20 cellular contexts compared by ENCODE assay signal in the genomic region with DNA sequence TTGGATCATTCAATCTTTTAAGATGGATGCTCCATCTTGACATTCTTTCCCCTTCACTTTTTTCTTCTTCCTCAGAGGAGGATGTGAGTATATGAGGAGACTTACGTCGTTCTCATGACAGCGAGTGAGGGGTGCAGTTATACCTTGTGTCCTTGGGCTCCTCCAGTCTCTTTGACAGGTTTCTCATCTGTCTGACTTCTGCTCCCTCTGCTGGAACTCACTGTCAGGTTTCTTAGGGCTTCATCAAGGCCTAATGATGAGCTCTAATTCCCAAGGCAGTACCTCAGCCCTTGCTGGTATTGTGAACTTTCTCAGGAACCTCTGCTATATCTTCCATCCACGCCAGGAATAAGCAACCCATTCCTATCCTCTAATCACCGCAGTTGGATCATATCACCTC.
DNase-seq lines count a peak whose midpoint lies in the region; ATAC-seq and TF ChIP-seq lines count a peak whose summit lies in the region.
"Had no signal": no experiment of that assay in that cellular context is flagged by ENCODE, and none has a peak within 500 bp of the region (broad histone marks: within the 10 kb centered on the region; RNA-seq: fewer than 3 reads in every experiment).

No MANE protein-coding gene starts in this region.

- H3K27me3 ChIP-seq in Caco-2 (replicated peaks; ENCODE audit: control insufficient read depth, insufficient read depth, low read length) (no peaks in the 10 kb centered on the region), RWPE2 (ENCODE audit: insufficient read depth, poor library complexity, severe bottlenecking) (peaks cover 7% of the 10 kb centered on the region)
- H3K27me3 ChIP-seq: breast epithelium had no signal

- peaks cover 9% of the 10 kb centered on the region for H3K9me3 Mint-ChIP-seq in Caco-2 (ENCODE audit: unreplicated experiment)
- H3K9me3 Mint-ChIP-seq in stimulated activated naive CD8-positive, alpha-beta T cell treated with anti-CD3 and anti-CD28 coated beads, Interleukin-15, amount 100 ng/mL, for 72 hours, result peaks cover 0 to 11% of the 10 kb centered on the region in 2 donors

- no peak overlapping the region for H3K4me3 Mint-ChIP-seq in Caco-2 (ENCODE audit: unreplicated experiment)
- no peak overlapping the region for H3K4me3 Mint-ChIP-seq in stimulated activated naive CD8-positive, alpha-beta T cell treated with anti-CD3 and anti-CD28 coated beads, Interleukin-15, amount 100 ng/mL, for 72 hours
- H3K4me3 Mint-ChIP-seq: activated B cell treated with CpG ODN at 0.5 μM for 24 hours; activated CD8-positive, alpha-beta T cell treated with anti-CD3 and anti-CD28 coated beads, Interleukin-2, amount 10 ng/mL, durations not matched to agents 7 days and 5 days; stimulated activated naive B cell treated with anti-CD40 and anti-IgM and Interleukin-4, amounts not matched to agents 10 μg/mL and 1 μg/mL and 100 μg/mL, for 72 hours had no signal

- H3K36me3 ChIP-seq in Caco-2 (ENCODE audit: control insufficient read depth, insufficient read depth, low read length), result no peaks in the 10 kb centered on the region
- H3K36me3 ChIP-seq in RWPE2 (ENCODE audit: low read depth), result no peaks in the 10 kb centered on the region
- H3K36me3 ChIP-seq: breast epithelium had no signal

- BruUV-seq in Caco-2 (replicated peaks; lab: Mats Ljungman, UMichigan), result no TSS peak

- POLR2A ChIA-PET in Caco-2 (lab: Charles Lee), result no interaction called here

- CTCF ChIA-PET in Caco-2 (lab: Charles Lee), result interaction anchor here (1.0 kb wide), 1 partner anchor 157 kb away, joined by 8 read pairs; no protein-coding TSS in a partner anchor

- ATAC-seq in RWPE2 (ENCODE audit: low read depth) (0 out of 3 replicates have a peak, but pooled peaks have one; percentile 36), HG02970 (IDR thresholded peaks at IDR 0.05; ENCODE audit: low FRiP score, unreplicated experiment) (no peak)
- no peak for ATAC-seq in stimulated activated naive CD8-positive, alpha-beta T cell treated with anti-CD3 and anti-CD28 coated beads, Interleukin-15, amount 100 ng/mL, for 72 hours
- ATAC-seq: activated CD8-positive, alpha-beta T cell treated with anti-CD3 and anti-CD28 coated beads, Interleukin-2, amount 10 ng/mL, durations not matched to agents 7 days and 5 days; Panc1 had no signal

- intact Hi-C loops in Caco-2 (cut with micrococcal nuclease; ENCODE audit: unreplicated experiment), result loop anchor here (1.0 kb wide), 2 partner anchors 97 to 157 kb away; no protein-coding TSS in a partner anchor

- DNase-seq in Caco-2 (peak; percentile 43 to 46), HT-29 (ENCODE audit: low spot score) (peak; percentile 30), RWPE2 (ENCODE audit: low spot score) (no peak), iPS DF 19.7 (ENCODE audit: low read depth, low spot score) (peak; percentile 7), amygdala (lab: John Stamatoyannopoulos, UW) (no peak)
- no peak for DNase-seq in stimulated activated naive CD8-positive, alpha-beta T cell treated with anti-CD3 and anti-CD28 coated beads, Interleukin-15, amount 100 ng/mL, for 72 hours
- DNase-seq: activated B cell treated with CpG ODN at 0.5 μM for 24 hours; activated CD8-positive, alpha-beta T cell treated with anti-CD3 and anti-CD28 coated beads, Interleukin-2, amount 10 ng/mL, durations not matched to agents 7 days and 5 days; activated gamma-delta T cell treated with Interleukin-2 at 50 U/mL for 16 hours; EL; mesenchymal stem cell; NCI-H1105; NCI-H2081 treated with DMSO at 0.1 percent for 48 hours; nucleus accumbens; stimulated activated naive B cell treated with anti-CD40 and anti-IgM and Interleukin-4, amounts not matched to agents 10 μg/mL and 1 μg/mL and 100 μg/mL, for 72 hours; T-helper 2 cell had no signal

- no peaks in the 10 kb centered on the region for H3K27me3 Mint-ChIP-seq in Caco-2 (ENCODE audit: insufficient read depth, unreplicated experiment)
- H3K27me3 Mint-ChIP-seq in stimulated activated naive CD8-positive, alpha-beta T cell treated with anti-CD3 and anti-CD28 coated beads, Interleukin-15, amount 100 ng/mL, for 72 hours, result no peaks in the 10 kb centered on the region
- H3K27me3 Mint-ChIP-seq: activated B cell treated with CpG ODN at 0.5 μM for 24 hours; stimulated activated naive B cell treated with anti-CD40 and anti-IgM and Interleukin-4, amounts not matched to agents 10 μg/mL and 1 μg/mL and 100 μg/mL, for 72 hours had no signal

- TF ChIP-seq CTCF in Caco-2 (IDR thresholded peaks at IDR 0.05; ENCODE audit: insufficient read depth in 1 of 2, low read depth in 1 of 2, low read length in 1 of 2, severe bottlenecking in 1 of 2, unreplicated experiment in 1 of 2) (peak; percentile 12 to 38), RWPE2 (IDR thresholded peaks at IDR 0.05; ENCODE audit: poor library complexity, severe bottlenecking) (no peak)

- no peak overlapping the region for H3K27ac ChIP-seq in RWPE2 (ENCODE audit: poor library complexity, severe bottlenecking)
- H3K27ac ChIP-seq: breast epithelium had no signal

- peaks cover 14% of the 10 kb centered on the region; the same call in 1 of the 2 replicates for H3K4me1 ChIP-seq in Caco-2
- no peaks in the 10 kb centered on the region for H3K4me1 ChIP-seq in RWPE2 (ENCODE audit: insufficient read depth, poor library complexity, severe bottlenecking)
- H3K4me1 ChIP-seq: breast epithelium had no signal

- H3K4me1 Mint-ChIP-seq in Caco-2 (ENCODE audit: low read depth, unreplicated experiment), result peaks cover 8% of the 10 kb centered on the region
- no peaks in the 10 kb centered on the region for H3K4me1 Mint-ChIP-seq in stimulated activated naive CD8-positive, alpha-beta T cell treated with anti-CD3 and anti-CD28 coated beads, Interleukin-15, amount 100 ng/mL, for 72 hours
- H3K4me1 Mint-ChIP-seq: activated B cell treated with CpG ODN at 0.5 μM for 24 hours; stimulated activated naive B cell treated with anti-CD40 and anti-IgM and Interleukin-4, amounts not matched to agents 10 μg/mL and 1 μg/mL and 100 μg/mL, for 72 hours had no signal

- H3K9me3 ChIP-seq in Caco-2 (no peaks in the 10 kb centered on the region), RWPE2 (ENCODE audit: severe bottlenecking) (no peaks in the 10 kb centered on the region)
- H3K9me3 ChIP-seq: breast epithelium had no signal

- H3K4me3 ChIP-seq in Caco-2 (ENCODE audit: low read depth, low read length) (no peak overlapping the region), RWPE2 (ENCODE audit: severe bottlenecking) (no peak overlapping the region)
- H3K4me3 ChIP-seq: breast epithelium, smooth muscle cell had no signal

- H3K36me3 Mint-ChIP-seq in Caco-2 (ENCODE audit: insufficient read depth, unreplicated experiment), result no peaks in the 10 kb centered on the region
- H3K36me3 Mint-ChIP-seq: stimulated activated naive B cell treated with anti-CD40 and anti-IgM and Interleukin-4, amounts not matched to agents 10 μg/mL and 1 μg/mL and 100 μg/mL, for 72 hours had no signal

- no peak overlapping the region for H3K27ac Mint-ChIP-seq in Caco-2 (ENCODE audit: unreplicated experiment)
- H3K27ac Mint-ChIP-seq in stimulated activated naive CD8-positive, alpha-beta T cell treated with anti-CD3 and anti-CD28 coated beads, Interleukin-15, amount 100 ng/mL, for 72 hours, result no peak overlapping the region
- H3K27ac Mint-ChIP-seq: activated B cell treated with CpG ODN at 0.5 μM for 24 hours; activated CD8-positive, alpha-beta T cell treated with anti-CD3 and anti-CD28 coated beads, Interleukin-2, amount 10 ng/mL, durations not matched to agents 7 days and 5 days; stimulated activated naive B cell treated with anti-CD40 and anti-IgM and Interleukin-4, amounts not matched to agents 10 μg/mL and 1 μg/mL and 100 μg/mL, for 72 hours had no signal

Comparison
In these comparisons a context has a peak if more than half of its experiments do, and no peak if none do; other contexts are left out.
1. DNase-seq: peak in Caco-2 (2 of 2), HT-29 (single experiment) and iPS DF 19.7 (single experiment); none in RWPE2 (single experiment), stimulated activated naive CD8-positive, alpha-beta T cell treated with anti-CD3 and anti-CD28 coated beads, Interleukin-15, amount 100 ng/mL, for 72 hours (0 of 2) and amygdala (0 of 56).